Comparison of ENCODE assay signal across 1 cellular context in genomic region chr15:80155378-80156175, GRCh38.
A peak's percentile ranks its signal among the peaks of the same experiment; 100 is the strongest.
TF ChIP-seq lines count a peak whose summit lies in the region.
"Not testable (repeated sequence)": the region's sequence is repeated elsewhere in the genome, so short reads cannot be mapped to it uniquely, and the experiment has no call there.

No MANE protein-coding gene starts in this region.

TF ChIP-seq in A549, 52 proteins besides CTCF, POLR2A, EP300 and RAD21 (continued from another document):
- not testable (repeated sequence) for TF ChIP-seq FOSL2 (IDR thresholded peaks at IDR 0.05)
- TF ChIP-seq FOSL2 (CRISPR knock-in tag; IDR thresholded peaks at IDR 0.05) = peak; percentile 53
